Comparison of ENCODE assay signal across 11 cellular contexts in the genomic region with DNA sequence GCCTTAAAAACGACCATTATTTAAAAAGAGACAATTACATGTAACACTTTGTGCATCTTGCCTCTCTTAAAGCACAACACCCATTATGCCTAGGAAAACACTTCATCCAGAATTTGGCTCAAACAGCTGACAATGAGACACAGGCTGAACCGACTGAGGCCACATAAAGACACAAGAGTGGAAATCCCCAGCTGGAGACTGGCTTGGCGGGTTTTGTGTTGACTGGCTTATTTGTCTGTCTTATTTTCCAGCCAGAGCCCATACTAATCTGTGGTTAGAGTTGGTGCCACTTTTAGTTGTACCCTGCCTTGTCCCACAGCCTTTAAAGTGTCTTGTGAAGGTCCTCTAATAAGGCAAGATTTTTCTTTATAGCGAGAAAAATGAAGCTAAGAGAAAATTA. TPM values are rescaled to one million over a fixed set of nuclear protein-coding genes. Genes with fewer than 3 reads are reported as not detected.
DNase-seq lines count a peak whose midpoint lies in the region; ATAC-seq, FAIRE-seq and TF ChIP-seq lines count a peak whose summit lies in the region.
"Had no signal": no experiment of that assay in that cellular context is flagged by ENCODE, and none has a peak within 500 bp of the region (broad histone marks: within the 10 kb centered on the region; RNA-seq: fewer than 3 reads in every experiment).

No MANE protein-coding gene starts in this region.

- peak overlapping the region; percentile 81 for H3K27ac Mint-ChIP-seq in activated T-helper 1 cell treated with anti-CD3 and anti-CD28 coated beads, Interleukin-12 subunit alpha, Interleukin-12 subunit beta, Interleukin-2, Interleukin-4 antibody, amounts not matched to agents 30 ng/mL and 10 ng/mL and 1 ng/mL, durations not matched to agents 14 hours and 24 hours and 36 hours
- H3K27ac Mint-ChIP-seq in natural killer cell treated with Interleukin-12 subunit alpha and Interleukin-12 subunit beta and Interleukin-15 and Interleukin-18, amount 100 ng/mL, for 72 hours = peak overlapping the region; percentile 73 to 86
- H3K27ac Mint-ChIP-seq: dendritic cell treated with granulocyte-macrophage colony-stimulating factor and Interleukin-4, amounts not matched to agents 40 ng/mL and 50 ng/mL, for 4 days had no signal

- no peak for TF ChIP-seq POLR2A in GM12892 (IDR thresholded peaks at IDR 0.05; ENCODE audit: low read depth, low read length)

- H3K4me1 Mint-ChIP-seq in activated T-helper 1 cell treated with anti-CD3 and anti-CD28 coated beads, Interleukin-12 subunit alpha, Interleukin-12 subunit beta, Interleukin-2, Interleukin-4 antibody, amounts not matched to agents 30 ng/mL and 10 ng/mL and 1 ng/mL, durations not matched to agents 14 hours and 24 hours and 36 hours (ENCODE audit: low read depth) = peaks cover 80% of the 10 kb centered on the region
- H3K4me1 Mint-ChIP-seq in natural killer cell treated with Interleukin-12 subunit alpha and Interleukin-12 subunit beta and Interleukin-15 and Interleukin-18, amount 100 ng/mL, for 72 hours (ENCODE audit: low read depth in 2 of 2) = peaks cover 48% of the 10 kb centered on the region in 2 donors

- peak; percentile 22 to 47 for ATAC-seq in natural killer cell treated with Interleukin-12 subunit alpha and Interleukin-12 subunit beta and Interleukin-15 and Interleukin-18, amount 100 ng/mL, for 72 hours
- no peak for ATAC-seq in HG03039 (IDR thresholded peaks at IDR 0.05; ENCODE audit: unreplicated experiment)
- ATAC-seq in HG02981 (IDR thresholded peaks at IDR 0.05; ENCODE audit: unreplicated experiment) = no peak
- no peak for ATAC-seq in HG03108 (IDR thresholded peaks at IDR 0.05; ENCODE audit: unreplicated experiment)

- H3K36me3 Mint-ChIP-seq in activated T-helper 1 cell treated with anti-CD3 and anti-CD28 coated beads, Interleukin-12 subunit alpha, Interleukin-12 subunit beta, Interleukin-2, Interleukin-4 antibody, amounts not matched to agents 30 ng/mL and 10 ng/mL and 1 ng/mL, durations not matched to agents 14 hours and 24 hours and 36 hours (ENCODE audit: low read depth) = peaks cover 42% of the 10 kb centered on the region
- H3K36me3 Mint-ChIP-seq in natural killer cell treated with Interleukin-12 subunit alpha and Interleukin-12 subunit beta and Interleukin-15 and Interleukin-18, amount 100 ng/mL, for 72 hours = peaks cover 12% of the 10 kb centered on the region

- H3K4me3 Mint-ChIP-seq in activated T-helper 1 cell treated with anti-CD3 and anti-CD28 coated beads, Interleukin-12 subunit alpha, Interleukin-12 subunit beta, Interleukin-2, Interleukin-4 antibody, amounts not matched to agents 30 ng/mL and 10 ng/mL and 1 ng/mL, durations not matched to agents 14 hours and 24 hours and 36 hours = peak overlapping the region; percentile 65
- peak overlapping the region; percentile 21 for H3K4me3 Mint-ChIP-seq in natural killer cell treated with Interleukin-12 subunit alpha and Interleukin-12 subunit beta and Interleukin-15 and Interleukin-18, amount 100 ng/mL, for 72 hours
- H3K4me3 Mint-ChIP-seq: dendritic cell treated with granulocyte-macrophage colony-stimulating factor and Interleukin-4, amounts not matched to agents 40 ng/mL and 50 ng/mL, for 4 days had no signal

- no peaks in the 10 kb centered on the region for H3K27me3 Mint-ChIP-seq in activated T-helper 1 cell treated with anti-CD3 and anti-CD28 coated beads, Interleukin-12 subunit alpha, Interleukin-12 subunit beta, Interleukin-2, Interleukin-4 antibody, amounts not matched to agents 30 ng/mL and 10 ng/mL and 1 ng/mL, durations not matched to agents 14 hours and 24 hours and 36 hours (ENCODE audit: insufficient read depth)
- H3K27me3 Mint-ChIP-seq in natural killer cell treated with Interleukin-12 subunit alpha and Interleukin-12 subunit beta and Interleukin-15 and Interleukin-18, amount 100 ng/mL, for 72 hours = no peaks in the 10 kb centered on the region
- H3K27me3 Mint-ChIP-seq: dendritic cell treated with granulocyte-macrophage colony-stimulating factor and Interleukin-4, amounts not matched to agents 40 ng/mL and 50 ng/mL, for 4 days had no signal

- intact Hi-C loops in activated T-helper 1 cell treated with anti-CD3 and anti-CD28 coated beads, Interleukin-12 subunit alpha, Interleukin-12 subunit beta, Interleukin-2, Interleukin-4 antibody, amounts not matched to agents 30 ng/mL and 10 ng/mL and 1 ng/mL, durations not matched to agents 14 hours and 24 hours and 36 hours (cut with micrococcal nuclease) = no loop called here

- FAIRE-seq in GM12892 (lab: Jason Lieb, UNC) = peak; percentile 96
- FAIRE-seq: TTC549 had no signal

- no peaks in the 10 kb centered on the region for H3K9me3 Mint-ChIP-seq in activated T-helper 1 cell treated with anti-CD3 and anti-CD28 coated beads, Interleukin-12 subunit alpha, Interleukin-12 subunit beta, Interleukin-2, Interleukin-4 antibody, amounts not matched to agents 30 ng/mL and 10 ng/mL and 1 ng/mL, durations not matched to agents 14 hours and 24 hours and 36 hours
- H3K9me3 Mint-ChIP-seq in natural killer cell treated with Interleukin-12 subunit alpha and Interleukin-12 subunit beta and Interleukin-15 and Interleukin-18, amount 100 ng/mL, for 72 hours = no peaks in the 10 kb centered on the region
- H3K9me3 Mint-ChIP-seq: dendritic cell treated with granulocyte-macrophage colony-stimulating factor and Interleukin-4, amounts not matched to agents 40 ng/mL and 50 ng/mL, for 4 days had no signal

- DNase-seq in GM12892 (ENCODE audit: insufficient read length) (no peak), NCI-H2196 (lab: John Stamatoyannopoulos, UW; ENCODE audit: unreplicated experiment) (peak; percentile 59), HCEC 1CT (no peak)
- DNase-seq in activated T-helper 1 cell treated with anti-CD3 and anti-CD28 coated beads, Interleukin-12 subunit alpha, Interleukin-12 subunit beta, Interleukin-2, Interleukin-4 antibody, amounts not matched to agents 30 ng/mL and 10 ng/mL and 1 ng/mL, durations not matched to agents 14 hours and 24 hours and 36 hours (ENCODE audit: low spot score) = peak; percentile 62
- peak; percentile 74 for DNase-seq in natural killer cell treated with Interleukin-12 subunit alpha and Interleukin-12 subunit beta and Interleukin-15 and Interleukin-18, amount 100 ng/mL, for 72 hours (ENCODE audit: low spot score)
- DNase-seq: NCI-H226 had no signal

RNA-seq across cellular contexts. Expression of gene TRIM14, which starts 21.2 kb away (rescaled TPM):
- 20.8 TPM for polyA plus RNA-seq in GM12892 (2012; ENCODE audit: missing spikeins)
- total RNA-seq in activated T-helper 1 cell treated with anti-CD3 and anti-CD28 coated beads, Interleukin-12 subunit alpha, Interleukin-12 subunit beta, Interleukin-2, Interleukin-4 antibody, amounts not matched to agents 30 ng/mL and 10 ng/mL and 1 ng/mL, durations not matched to agents 14 hours and 24 hours and 36 hours = 41.7 and 42.0 TPM in 2 replicates
- 10 to 100 TPM; 29.4 to 49.0 TPM for total RNA-seq in natural killer cell treated with Interleukin-12 subunit alpha and Interleukin-12 subunit beta and Interleukin-15 and Interleukin-18, amount 100 ng/mL, for 72 hours

RNA-seq across cellular contexts. Expression of gene NANS, which starts 41.3 kb away (rescaled TPM):
- polyA plus RNA-seq in GM12892 (2012; ENCODE audit: missing spikeins) = 45.7 TPM
- total RNA-seq in activated T-helper 1 cell treated with anti-CD3 and anti-CD28 coated beads, Interleukin-12 subunit alpha, Interleukin-12 subunit beta, Interleukin-2, Interleukin-4 antibody, amounts not matched to agents 30 ng/mL and 10 ng/mL and 1 ng/mL, durations not matched to agents 14 hours and 24 hours and 36 hours = 54.4 and 55.5 TPM in 2 replicates
- 10 to 100 TPM; 41.2 to 72.9 TPM for total RNA-seq in natural killer cell treated with Interleukin-12 subunit alpha and Interleukin-12 subunit beta and Interleukin-15 and Interleukin-18, amount 100 ng/mL, for 72 hours

Comparison
In these comparisons a context has a peak if more than half of its experiments do, and no peak if none do; other contexts are left out.
1. DNase-seq: peak in NCI-H2196 (single experiment), activated T-helper 1 cell treated with anti-CD3 and anti-CD28 coated beads, Interleukin-12 subunit alpha, Interleukin-12 subunit beta, Interleukin-2, Interleukin-4 antibody, amounts not matched to agents 30 ng/mL and 10 ng/mL and 1 ng/mL, durations not matched to agents 14 hours and 24 hours and 36 hours (single experiment) and natural killer cell treated with Interleukin-12 subunit alpha and Interleukin-12 subunit beta and Interleukin-15 and Interleukin-18, amount 100 ng/mL, for 72 hours (single experiment); none in GM12892 (single experiment) and HCEC 1CT (single experiment).
2. ATAC-seq: peak in natural killer cell treated with Interleukin-12 subunit alpha and Interleukin-12 subunit beta and Interleukin-15 and Interleukin-18, amount 100 ng/mL, for 72 hours (2 of 2); none in HG03039 (single experiment), HG02981 (single experiment) and HG03108 (single experiment).